1 cellular context compared by ENCODE assay signal in genomic region chrX:7154040-7154597, GRCh38.
TF ChIP-seq lines count a peak whose summit lies in the region.

No MANE protein-coding gene starts in this region.

TF ChIP-seq in GM23338, 12 proteins besides CTCF, POLR2A, EP300 and RAD21 (continued from another document):
- TF ChIP-seq ZNF462 (CRISPR knock-in tag; IDR thresholded peaks at IDR 0.05) (no peak), ZNF114 (CRISPR knock-in tag; IDR thresholded peaks at IDR 0.05) (no peak), EZH2 (IDR thresholded peaks at IDR 0.05; ENCODE audit: low read depth, unreplicated experiment) (no peak), POLR2AphosphoS5 (IDR thresholded peaks at IDR 0.05; ENCODE audit: low read depth) (no peak), NANOG (IDR thresholded peaks at IDR 0.05; ENCODE audit: borderline replicate concordance) (no peak), REST (IDR thresholded peaks at IDR 0.05; ENCODE audit: unreplicated experiment) (no peak)
